In the genomic region with DNA sequence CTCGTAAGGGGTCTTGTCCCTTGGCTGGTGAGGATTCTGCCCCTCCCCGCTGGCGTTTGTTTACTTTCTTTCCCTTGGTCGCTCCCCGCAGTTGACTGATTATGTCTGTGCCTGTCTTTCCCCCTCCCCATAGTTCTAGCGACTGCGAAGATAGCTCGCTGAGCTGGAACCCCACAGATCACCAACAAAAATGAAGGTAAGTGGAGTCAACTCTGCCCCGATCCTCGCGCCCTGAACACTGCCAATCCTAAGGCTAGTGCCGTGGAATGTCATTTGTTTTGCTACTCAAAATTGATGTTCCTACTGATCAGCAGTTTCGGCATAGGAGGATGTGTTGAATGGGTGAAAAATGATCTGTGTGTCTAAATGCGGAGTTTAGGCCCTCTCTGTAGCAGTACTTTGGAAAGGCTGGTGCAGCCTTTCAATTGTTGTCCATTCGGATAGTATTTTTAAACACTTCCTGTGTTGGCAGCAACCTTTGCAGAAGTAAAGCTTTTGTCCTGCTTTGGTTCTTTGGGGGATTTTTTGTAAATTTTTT, we compare ENCODE assay signal across 8 cellular contexts. TPM values are rescaled to one million over a fixed set of nuclear protein-coding genes. Genes with fewer than 3 reads are reported as not detected.
DNase-seq lines count a peak whose midpoint lies in the region; ATAC-seq, FAIRE-seq and TF ChIP-seq lines count a peak whose summit lies in the region.

No MANE protein-coding gene starts in this region.

- peaks cover 7 to 13% of the 10 kb centered on the region in 2 donors for H3K4me1 Mint-ChIP-seq in stimulated activated naive B cell treated with anti-CD40 and anti-IgM and Interleukin-4, amounts not matched to agents 10 μg/mL and 1 μg/mL and 100 μg/mL, for 72 hours

- DNase-seq in EL (peak; percentile 22), Kasumi-1 (lab: John Stamatoyannopoulos, UW) (peak; percentile 23 to 54), astrocyte of the cerebellum (ENCODE audit: low read depth) (no peak), kidney (no peak), T-helper 9 cell (no peak), epidermal melanocyte (ENCODE audit: insufficient read length, low spot score) (no peak)
- DNase-seq in stimulated activated naive B cell treated with anti-CD40 and anti-IgM and Interleukin-4, amounts not matched to agents 10 μg/mL and 1 μg/mL and 100 μg/mL, for 72 hours, result no peak

- no peak overlapping the region for H3K4me3 Mint-ChIP-seq in stimulated activated naive B cell treated with anti-CD40 and anti-IgM and Interleukin-4, amounts not matched to agents 10 μg/mL and 1 μg/mL and 100 μg/mL, for 72 hours

- H3K9me3 ChIP-seq in kidney (ENCODE audit: control insufficient read depth in 1 of 2, low read length in 2 of 2), result no peaks in the 10 kb centered on the region

- in situ Hi-C loops in astrocyte of the cerebellum (cut with HindIII; ENCODE audit: low sequenced_read_pairs), result no loop called here

- peak overlapping the region; percentile 88 to 97 for H3K9ac ChIP-seq in kidney (ENCODE audit: low read length in 2 of 2)

- H3K4me3 ChIP-seq in astrocyte of the cerebellum (ENCODE audit: low read depth, low read length), result peak overlapping the region; percentile 59
- H3K4me3 ChIP-seq in kidney (ENCODE audit: low read length in 2 of 2), result peak overlapping the region; percentile 83 to 96

- no peaks in the 10 kb centered on the region for H3K9me3 Mint-ChIP-seq in stimulated activated naive B cell treated with anti-CD40 and anti-IgM and Interleukin-4, amounts not matched to agents 10 μg/mL and 1 μg/mL and 100 μg/mL, for 72 hours

- no peak for TF ChIP-seq CTCF in astrocyte of the cerebellum (IDR thresholded peaks at IDR 0.05; ENCODE audit: low read depth, low read length, missing control alignments)
- no peak for TF ChIP-seq CTCF in kidney (IDR thresholded peaks at IDR 0.05; ENCODE audit: borderline replicate concordance, extremely low read depth, insufficient read depth)

- peaks cover 7 to 22% of the 10 kb centered on the region in 2 donors for H3K4me1 ChIP-seq in kidney (ENCODE audit: control insufficient read depth in 1 of 2, insufficient read depth in 1 of 2, low read depth in 1 of 2, low read length in 2 of 2)

- H3K27ac ChIP-seq in kidney (ENCODE audit: low read depth in 2 of 2, low read length in 2 of 2), result peak overlapping the region; percentile 85 to 95

- peaks cover 9 to 12% of the 10 kb centered on the region in 2 donors for H3K36me3 ChIP-seq in kidney (ENCODE audit: control insufficient read depth in 1 of 2, insufficient read depth in 2 of 2, low read length in 2 of 2)

- peak overlapping the region; percentile 98 for H3K27ac Mint-ChIP-seq in stimulated activated naive B cell treated with anti-CD40 and anti-IgM and Interleukin-4, amounts not matched to agents 10 μg/mL and 1 μg/mL and 100 μg/mL, for 72 hours

- H3K36me3 Mint-ChIP-seq in stimulated activated naive B cell treated with anti-CD40 and anti-IgM and Interleukin-4, amounts not matched to agents 10 μg/mL and 1 μg/mL and 100 μg/mL, for 72 hours, result peaks cover 21 to 22% of the 10 kb centered on the region in 2 donors

- intact Hi-C loops in kidney (cut with DNase I), result no loop called here

- ATAC-seq in stimulated activated naive B cell treated with anti-CD40 and anti-IgM and Interleukin-4, amounts not matched to agents 10 μg/mL and 1 μg/mL and 100 μg/mL, for 72 hours (replicated peaks), result no peak
- ATAC-seq in HG02610 (IDR thresholded peaks at IDR 0.05; ENCODE audit: unreplicated experiment), result no peak

- no peak for FAIRE-seq in kidney (lab: Jason Lieb, UNC)

- no peaks in the 10 kb centered on the region for H3K27me3 Mint-ChIP-seq in stimulated activated naive B cell treated with anti-CD40 and anti-IgM and Interleukin-4, amounts not matched to agents 10 μg/mL and 1 μg/mL and 100 μg/mL, for 72 hours

RNA-seq across cellular contexts. Expression of a gene that starts 1.4 kb away (rescaled TPM):
- total RNA-seq in kidney, result 32.5 TPM
- 3.9 TPM for polyA plus RNA-seq in kidney (ENCODE audit: insufficient read depth, low read depth, low replicate concordance)

RNA-seq across cellular contexts. Expression of a gene that starts 55.1 kb away (rescaled TPM):
- total RNA-seq in kidney, result 151 TPM
- polyA plus RNA-seq in kidney (ENCODE audit: insufficient read depth, low read depth, low replicate concordance), result 164 TPM

Comparison
In these comparisons a context has a peak if more than half of its experiments do, and no peak if none do; other contexts are left out.
1. DNase-seq: peak in EL (single experiment) and Kasumi-1 (2 of 2); none in astrocyte of the cerebellum (single experiment), kidney (single experiment), stimulated activated naive B cell treated with anti-CD40 and anti-IgM and Interleukin-4, amounts not matched to agents 10 μg/mL and 1 μg/mL and 100 μg/mL, for 72 hours (single experiment), T-helper 9 cell (single experiment) and epidermal melanocyte (single experiment).